Comparison of ENCODE assay signal across 9 cellular contexts in the genomic region with DNA sequence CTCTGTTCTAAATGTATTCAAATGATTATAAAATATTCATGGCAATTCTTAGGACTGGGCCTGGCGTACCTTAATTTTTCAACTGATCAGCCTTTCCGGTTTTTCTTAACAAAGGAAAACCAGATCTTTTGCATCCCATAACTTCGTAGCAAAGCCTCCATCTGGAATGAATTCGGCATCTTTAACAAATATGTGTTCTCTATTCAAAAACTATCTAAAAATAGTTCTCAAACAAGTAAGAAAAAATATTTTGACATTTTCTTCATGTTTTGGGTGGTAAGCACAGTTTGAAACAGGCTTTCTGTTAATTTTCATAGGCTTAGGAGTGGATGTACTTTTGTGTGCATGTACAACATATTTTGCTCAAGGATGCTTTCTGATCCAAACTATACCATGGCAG. TPM values are rescaled to one million over a fixed set of nuclear protein-coding genes. Genes with fewer than 3 reads are reported as not detected.
DNase-seq lines count a peak whose midpoint lies in the region; FAIRE-seq and TF ChIP-seq lines count a peak whose summit lies in the region.
"Had no signal": no experiment of that assay in that cellular context is flagged by ENCODE, and none has a peak within 500 bp of the region (broad histone marks: within the 10 kb centered on the region; RNA-seq: fewer than 3 reads in every experiment).

No MANE protein-coding gene starts in this region.

- no peak overlapping the region for H2BK120ac ChIP-seq in H9 (ENCODE audit: low read depth, low read length, poor library complexity, severe bottlenecking)

- H3K79me1 ChIP-seq in H9 (ENCODE audit: insufficient read depth, low read depth, low read length, poor library complexity, severe bottlenecking) = no peaks in the 10 kb centered on the region

- H3K56ac ChIP-seq in H9 (ENCODE audit: insufficient read length, low read depth, low read length) = no peak overlapping the region

- H3K9me2 ChIP-seq in hepatocyte (replicated peaks; ENCODE audit: insufficient read depth) = no peaks in the 10 kb centered on the region

- H3K9me3 Mint-ChIP-seq in H9 (no peaks in the 10 kb centered on the region), brain (peaks cover 0 to 3% (median 0%) of the 10 kb centered on the region in 5 experiments)
- H3K9me3 Mint-ChIP-seq: activated naive CD4-positive, alpha-beta T cell treated with anti-CD3 and anti-CD28 coated beads, Interleukin-2, amount 50 U/mL, for 24 hours had no signal

- no peak overlapping the region for H2AK5ac ChIP-seq in H9 (ENCODE audit: insufficient read length, low read length)

- no peaks in the 10 kb centered on the region for H3K9me3 ChIP-seq in H9 (ENCODE audit: control insufficient read depth, low read depth, low read length)
- no peaks in the 10 kb centered on the region for H3K9me3 ChIP-seq in hepatocyte (ENCODE audit: low read depth)
- no peaks in the 10 kb centered on the region for H3K9me3 ChIP-seq in smooth muscle cell (replicated peaks; ENCODE audit: low read depth)
- no peaks in the 10 kb centered on the region for H3K9me3 ChIP-seq in WERI-Rb-1 (ENCODE audit: severe bottlenecking)

- no peak overlapping the region for H3K27ac ChIP-seq in H9 (ENCODE audit: insufficient read length, low read depth, low read length)
- peak overlapping the region; percentile 88 for H3K27ac ChIP-seq in hepatocyte
- H3K27ac ChIP-seq in smooth muscle cell (ENCODE audit: low read depth) = peak overlapping the region; percentile 97
- H3K27ac ChIP-seq in WERI-Rb-1 = no peak overlapping the region

- H2AFZ ChIP-seq in H9 (ENCODE audit: low read length) (no peak overlapping the region), hepatocyte (peak overlapping the region; percentile 17), smooth muscle cell (ENCODE audit: low read depth) (no peak overlapping the region)

- H3K27ac Mint-ChIP-seq in H9 (peak overlapping the region; percentile 67 to 92 (median 73); a peak in 4 of 7 replicates), brain (peak overlapping the region in 4 of 5 experiments; percentile 73 to 95 (median 82))
- H3K27ac Mint-ChIP-seq: activated naive CD4-positive, alpha-beta T cell treated with anti-CD3 and anti-CD28 coated beads, Interleukin-2, amount 50 U/mL, for 24 hours had no signal

- no peak overlapping the region for H3K4ac ChIP-seq in H9 (ENCODE audit: low read depth, low read length)

- H2BK5ac ChIP-seq in H9 (ENCODE audit: insufficient read length, low read length) = no peak overlapping the region

- in situ Hi-C loops in GM13976 (cut with MboI; ENCODE audit: low sequenced_read_pairs, unreplicated experiment) = no loop called here

- no peak overlapping the region for H2BK12ac ChIP-seq in H9 (ENCODE audit: insufficient read length, low read depth, low read length)

- TF ChIP-seq POLR2A in GM12891 (IDR thresholded peaks at IDR 0.05; ENCODE audit: low read depth, low read length) = no peak

- WGBS in H9 (ENCODE audit: extremely low coverage, insufficient read length, low lambda C conversion rate) = no CpG with 5 or more reads among the region's 4 CpGs
- WGBS in hepatocyte (ENCODE audit: low lambda C conversion rate, missing lambda C conversion rate) = 58% methylated on average over 4 of the region's 4 CpGs
- 75% methylated on average over 4 of the region's 4 CpGs for WGBS in smooth muscle cell (ENCODE audit: low lambda C conversion rate)

- H3K9ac ChIP-seq in H9 (ENCODE audit: extremely low read depth, insufficient read length, low read length) (no peak overlapping the region), smooth muscle cell (ENCODE audit: low read depth) (peak overlapping the region; percentile 79)

- TF ChIP-seq CTCF in H9 (conservative IDR thresholded peaks at IDR 0.05) (no peak), brain (conservative IDR thresholded peaks at IDR 0.05) (no peak), hepatocyte (IDR thresholded peaks at IDR 0.05; ENCODE audit: poor library complexity) (no peak), smooth muscle cell (IDR thresholded peaks at IDR 0.05; ENCODE audit: borderline replicate concordance, insufficient read depth, poor library complexity, severe bottlenecking) (no peak), WERI-Rb-1 (IDR thresholded peaks at IDR 0.05; ENCODE audit: low read depth, low read length) (no peak), GM13976 (IDR thresholded peaks at IDR 0.05; ENCODE audit: borderline replicate concordance, control extremely low read depth, extremely low read depth, insufficient read depth, missing control alignments) (no peak)

- H3K36me3 ChIP-seq in hepatocyte (replicated peaks; ENCODE audit: insufficient read depth, low read depth) (no peaks in the 10 kb centered on the region), smooth muscle cell (ENCODE audit: low read depth) (no peaks in the 10 kb centered on the region), WERI-Rb-1 (no peaks in the 10 kb centered on the region)

- no peak for DNase-seq in H9
- DNase-seq in hepatocyte (ENCODE audit: low spot score) = no peak
- no peak for DNase-seq in smooth muscle cell (lab: John Stamatoyannopoulos, UW; ENCODE audit: unreplicated experiment)
- DNase-seq in GM12891 (ENCODE audit: insufficient read length, low spot score) = no peak
- DNase-seq in CD1c-positive myeloid dendritic cell (ENCODE audit: extremely low spot score) = no peak
- DNase-seq in WERI-Rb-1 = no peak
- no peak for DNase-seq in GM13976 (ENCODE audit: low spot score)

- no peak overlapping the region for H2BK15ac ChIP-seq in H9 (ENCODE audit: low read depth, low read length)

- H3K79me2 ChIP-seq in H9 (ENCODE audit: insufficient read depth, low read length) = no peaks in the 10 kb centered on the region
- peaks cover 66% of the 10 kb centered on the region for H3K79me2 ChIP-seq in hepatocyte
- peaks cover 90% of the 10 kb centered on the region for H3K79me2 ChIP-seq in smooth muscle cell (ENCODE audit: low read depth)

- H3K4me1 Mint-ChIP-seq in H9 (peaks cover 14 to 39% of the 10 kb centered on the region in 2 experiments), brain (peaks cover 80% of the 10 kb centered on the region)
- H3K4me1 Mint-ChIP-seq: activated naive CD4-positive, alpha-beta T cell treated with anti-CD3 and anti-CD28 coated beads, Interleukin-2, amount 50 U/mL, for 24 hours had no signal

- no peak overlapping the region for H4K5ac ChIP-seq in H9 (ENCODE audit: insufficient read length, low read depth, low read length)

- H3T11ph ChIP-seq in H9 (ENCODE audit: low read length) = no peak overlapping the region

- H3K4me3 Mint-ChIP-seq in H9 (no peak overlapping the region), brain (peak overlapping the region; percentile 54 to 84 (median 73))
- H3K4me3 Mint-ChIP-seq: activated naive CD4-positive, alpha-beta T cell treated with anti-CD3 and anti-CD28 coated beads, Interleukin-2, amount 50 U/mL, for 24 hours had no signal

- H3K4me3 ChIP-seq in hepatocyte (no peak overlapping the region), smooth muscle cell (peak overlapping the region; percentile 32), WERI-Rb-1 (ENCODE audit: low read depth, low read length) (no peak overlapping the region)

- H2BK20ac ChIP-seq in H9 (ENCODE audit: low read depth, low read length, poor library complexity, severe bottlenecking) = no peak overlapping the region

- H3K23me2 ChIP-seq in H9 (ENCODE audit: insufficient read length, low read depth, low read length, poor library complexity, severe bottlenecking) = no peaks in the 10 kb centered on the region

- H4K8ac ChIP-seq in H9 (replicated peaks; ENCODE audit: insufficient read length, low read depth, low read length) = no peak overlapping the region

- H3K36me3 Mint-ChIP-seq in H9 (ENCODE audit: insufficient read depth in 1 of 3, low read depth in 3 of 3) (no peaks in the 10 kb centered on the region), brain (no peaks in the 10 kb centered on the region)
- H3K36me3 Mint-ChIP-seq: activated naive CD4-positive, alpha-beta T cell treated with anti-CD3 and anti-CD28 coated beads, Interleukin-2, amount 50 U/mL, for 24 hours had no signal

- H3K4me1 ChIP-seq in H9 (ENCODE audit: insufficient read depth, low read length) = no peaks in the 10 kb centered on the region; the same call in 1 of the 2 replicates
- peaks cover 25% of the 10 kb centered on the region for H3K4me1 ChIP-seq in hepatocyte (ENCODE audit: insufficient read depth)
- peaks cover 25% of the 10 kb centered on the region for H3K4me1 ChIP-seq in smooth muscle cell (ENCODE audit: low read depth)

- H3K23ac ChIP-seq in H9 (ENCODE audit: insufficient read length, low read depth, low read length) = no peak overlapping the region

- H3K18ac ChIP-seq in H9 (ENCODE audit: insufficient read length, low read depth, low read length) = no peak overlapping the region

- H3K27me3 Mint-ChIP-seq in H9 (ENCODE audit: low read depth) = no peaks in the 10 kb centered on the region
- peaks cover 4% of the 10 kb centered on the region for H3K27me3 Mint-ChIP-seq in brain

- no peaks in the 10 kb centered on the region for H3K27me3 ChIP-seq in H9 (ENCODE audit: insufficient read depth, low read length)
- H3K27me3 ChIP-seq in hepatocyte = no peaks in the 10 kb centered on the region
- H3K27me3 ChIP-seq in smooth muscle cell (ENCODE audit: low read depth) = no peaks in the 10 kb centered on the region
- H3K27me3 ChIP-seq in WERI-Rb-1 (ENCODE audit: insufficient read depth, low read depth, severe bottlenecking) = no peaks in the 10 kb centered on the region

- no peaks in the 10 kb centered on the region for H4K20me1 ChIP-seq in H9 (ENCODE audit: control insufficient read depth, insufficient read depth, insufficient read length)
- H4K20me1 ChIP-seq in hepatocyte (ENCODE audit: insufficient read depth, poor library complexity, severe bottlenecking) = no peaks in the 10 kb centered on the region
- H4K20me1 ChIP-seq in smooth muscle cell (ENCODE audit: low read depth) = peaks cover 3% of the 10 kb centered on the region

- no peak for FAIRE-seq in GM12891 (lab: Jason Lieb, UNC)

- no peak overlapping the region for H3K14ac ChIP-seq in H9 (ENCODE audit: insufficient read depth, low read length)

- peaks cover 4% of the 10 kb centered on the region for H3F3A ChIP-seq in smooth muscle cell (ENCODE audit: low read depth)

- H4K91ac ChIP-seq in H9 (ENCODE audit: insufficient read length, low read depth, low read length) = no peak overlapping the region

- no peak overlapping the region for H3K4me2 ChIP-seq in H9 (ENCODE audit: insufficient read depth, insufficient read length, low read length)
- peak overlapping the region; percentile 66 for H3K4me2 ChIP-seq in hepatocyte
- peak overlapping the region; percentile 76 for H3K4me2 ChIP-seq in smooth muscle cell

TF ChIP-seq in GM12891, 5 proteins besides CTCF, POLR2A, EP300 and RAD21:
- no peak for TF ChIP-seq POU2F2 (IDR thresholded peaks at IDR 0.05; ENCODE audit: low read depth, low read length)
- TF ChIP-seq SPI1 (IDR thresholded peaks at IDR 0.05; ENCODE audit: low read depth, low read length) = no peak
- no peak for TF ChIP-seq POLR2AphosphoS5 (IDR thresholded peaks at IDR 0.05; ENCODE audit: low read depth, low read length)
- no peak for TF ChIP-seq TAF1 (IDR thresholded peaks at IDR 0.05; ENCODE audit: low read depth, low read length)

RNA-seq across cellular contexts. Expression of gene RBMS3, which starts 55.0 kb away (rescaled TPM):
- total RNA-seq in H9 (2021) (7.3 and 8.1 TPM in 2 replicates), hepatocyte (31.4 and 37.1 TPM in 2 replicates), smooth muscle cell (50.6 and 53.8 TPM in 2 replicates)
- polyA plus RNA-seq in brain (ENCODE audit: insufficient read depth, low read depth, low replicate concordance) (2.4 TPM), hepatocyte (32.6 and 34.9 TPM in 2 replicates), smooth muscle cell (40.9 and 42.9 TPM in 2 replicates)
- polyA plus RNA-seq in GM12891 (2012; ENCODE audit: low read depth, missing spikeins) = 0.58 TPM

Comparison
In these comparisons a context has a peak if more than half of its experiments do, and no peak if none do; other contexts are left out.
1. H3K27ac ChIP-seq: peak in hepatocyte (single experiment) and smooth muscle cell (single experiment); none in H9 (single experiment) and WERI-Rb-1 (single experiment).
2. H3K4me3 Mint-ChIP-seq: peak in brain (5 of 5); none in H9 (0 of 2).